8 cellular contexts compared by ENCODE assay signal in genomic region chr7:77759294-77759889, GRCh38. TPM values are rescaled to one million over a fixed set of nuclear protein-coding genes. Genes with fewer than 3 reads are reported as not detected.
DNase-seq lines count a peak whose midpoint lies in the region; ATAC-seq, FAIRE-seq and TF ChIP-seq lines count a peak whose summit lies in the region.

No MANE protein-coding gene starts in this region.

- H2AFZ ChIP-seq in astrocyte (ENCODE audit: low read depth, low read length) (no peak overlapping the region), hepatocyte (no peak overlapping the region)

- H4K20me1 ChIP-seq in astrocyte (ENCODE audit: insufficient read depth, low read length): peaks cover 21% of the 10 kb centered on the region
- H4K20me1 ChIP-seq in hepatocyte (ENCODE audit: insufficient read depth, poor library complexity, severe bottlenecking): peaks cover 10% of the 10 kb centered on the region

- H3K4me3 Mint-ChIP-seq in T-helper 2 cell treated with Interferon-gamma antibody and Interleukin-4, amounts not matched to agents 5 μg/mL and 100 μg/mL, for 36 hours: no peak overlapping the region
- no peak overlapping the region for H3K4me3 Mint-ChIP-seq in astrocyte (ENCODE audit: unreplicated experiment)

- H3K4me2 ChIP-seq in astrocyte (ENCODE audit: low read length): no peak overlapping the region
- H3K4me2 ChIP-seq in hepatocyte: no peak overlapping the region
- H3K4me2 ChIP-seq in skeletal muscle satellite cell (ENCODE audit: low read length): peak overlapping the region; percentile 61

- H3K9me3 Mint-ChIP-seq in T-helper 2 cell treated with Interferon-gamma antibody and Interleukin-4, amounts not matched to agents 5 μg/mL and 100 μg/mL, for 36 hours: no peaks in the 10 kb centered on the region
- no peaks in the 10 kb centered on the region for H3K9me3 Mint-ChIP-seq in astrocyte (ENCODE audit: unreplicated experiment)

- 18% methylated on average over 3 of the region's 3 CpGs for WGBS in hepatocyte (ENCODE audit: low lambda C conversion rate, missing lambda C conversion rate)

- H3K27me3 Mint-ChIP-seq in T-helper 2 cell treated with Interferon-gamma antibody and Interleukin-4, amounts not matched to agents 5 μg/mL and 100 μg/mL, for 36 hours (ENCODE audit: low read depth): no peaks in the 10 kb centered on the region
- H3K27me3 Mint-ChIP-seq in astrocyte (ENCODE audit: low read depth, unreplicated experiment): no peaks in the 10 kb centered on the region

- no peak overlapping the region for H3K4me3 ChIP-seq in astrocyte (ENCODE audit: insufficient read depth, low read depth, low read length)
- no peak overlapping the region for H3K4me3 ChIP-seq in hepatocyte
- H3K4me3 ChIP-seq in skeletal muscle satellite cell (ENCODE audit: low read length): no peak overlapping the region

- no peaks in the 10 kb centered on the region for H3K4me1 ChIP-seq in astrocyte (ENCODE audit: insufficient read depth, low read length)
- no peaks in the 10 kb centered on the region for H3K4me1 ChIP-seq in hepatocyte (ENCODE audit: insufficient read depth)
- no peaks in the 10 kb centered on the region for H3K4me1 ChIP-seq in skeletal muscle satellite cell (ENCODE audit: control insufficient read depth, insufficient read depth, low read length)

- no peaks in the 10 kb centered on the region for H3K9me2 ChIP-seq in hepatocyte (replicated peaks; ENCODE audit: insufficient read depth)

- H3K9ac ChIP-seq in astrocyte (ENCODE audit: low read length): no peak overlapping the region
- H3K9ac ChIP-seq in skeletal muscle satellite cell (ENCODE audit: low read depth, low read length): peak overlapping the region; percentile 28

- peaks cover 1% of the 10 kb centered on the region for H3K36me3 Mint-ChIP-seq in T-helper 2 cell treated with Interferon-gamma antibody and Interleukin-4, amounts not matched to agents 5 μg/mL and 100 μg/mL, for 36 hours (ENCODE audit: low read depth)
- no peaks in the 10 kb centered on the region for H3K36me3 Mint-ChIP-seq in astrocyte (ENCODE audit: low read depth, unreplicated experiment)

- TF ChIP-seq CTCF in astrocyte (IDR thresholded peaks at IDR 0.05; ENCODE audit: insufficient read depth, low read depth, low read length) (peak; percentile 94), hepatocyte (IDR thresholded peaks at IDR 0.05; ENCODE audit: poor library complexity) (peak; percentile 79)

- H3K79me2 ChIP-seq in astrocyte (ENCODE audit: insufficient read depth, low read length) (peaks cover 47% of the 10 kb centered on the region), hepatocyte (peaks cover 78% of the 10 kb centered on the region)

- FAIRE-seq in GM12891 (lab: Jason Lieb, UNC): peak; percentile 78
- peak; percentile 92 for FAIRE-seq in astrocyte (lab: Jason Lieb, UNC)

- no peak for TF ChIP-seq POLR2A in GM12891 (IDR thresholded peaks at IDR 0.05; ENCODE audit: low read depth, low read length)

- no peak overlapping the region for H3K27ac Mint-ChIP-seq in T-helper 2 cell treated with Interferon-gamma antibody and Interleukin-4, amounts not matched to agents 5 μg/mL and 100 μg/mL, for 36 hours
- no peak overlapping the region for H3K27ac Mint-ChIP-seq in astrocyte (ENCODE audit: unreplicated experiment)

- H3K36me3 ChIP-seq in astrocyte (ENCODE audit: insufficient read depth, low read length) (no peaks in the 10 kb centered on the region), hepatocyte (replicated peaks; ENCODE audit: insufficient read depth, low read depth) (no peaks in the 10 kb centered on the region), skeletal muscle satellite cell (ENCODE audit: insufficient read depth, low read length) (no peaks in the 10 kb centered on the region)

- H3K27me3 ChIP-seq in astrocyte (ENCODE audit: insufficient read depth, low read length) (no peaks in the 10 kb centered on the region), hepatocyte (no peaks in the 10 kb centered on the region), skeletal muscle satellite cell (ENCODE audit: control insufficient read depth, insufficient read depth, low read length) (no peaks in the 10 kb centered on the region)

- peaks cover 14% of the 10 kb centered on the region for H3K4me1 Mint-ChIP-seq in T-helper 2 cell treated with Interferon-gamma antibody and Interleukin-4, amounts not matched to agents 5 μg/mL and 100 μg/mL, for 36 hours (ENCODE audit: low read depth)
- H3K4me1 Mint-ChIP-seq in astrocyte (ENCODE audit: low read depth, unreplicated experiment): peaks cover 2% of the 10 kb centered on the region

- H3K9me3 ChIP-seq in astrocyte (ENCODE audit: insufficient read depth, low read depth, low read length) (no peaks in the 10 kb centered on the region), hepatocyte (ENCODE audit: low read depth) (no peaks in the 10 kb centered on the region), skeletal muscle satellite cell (replicated peaks; ENCODE audit: low read length) (no peaks in the 10 kb centered on the region)

- H3K27ac ChIP-seq in astrocyte (ENCODE audit: low read depth, low read length) (no peak overlapping the region), hepatocyte (no peak overlapping the region)

- ATAC-seq in HG02870 (IDR thresholded peaks at IDR 0.05; ENCODE audit: unreplicated experiment): no peak

- peak; percentile 76 for DNase-seq in A172 (ENCODE audit: low spot score)
- DNase-seq in GM12891 (ENCODE audit: insufficient read length, low spot score): peak; percentile 8
- peak; percentile 27 for DNase-seq in NCI-H1105 (lab: John Stamatoyannopoulos, UW)
- DNase-seq in T-helper 2 cell treated with Interferon-gamma antibody and Interleukin-4, amounts not matched to agents 5 μg/mL and 100 μg/mL, for 36 hours (ENCODE audit: low spot score): peak; percentile 47
- DNase-seq in astrocyte (ENCODE audit: low read depth): peak; percentile 34
- DNase-seq in hepatocyte (ENCODE audit: low spot score): peak; percentile 79

TF ChIP-seq in GM12891, 5 proteins besides CTCF, POLR2A, EP300 and RAD21:
- TF ChIP-seq PAX5 (IDR thresholded peaks at IDR 0.05; ENCODE audit: insufficient read depth, low read length, severe bottlenecking) (no peak), POU2F2 (IDR thresholded peaks at IDR 0.05; ENCODE audit: low read depth, low read length) (no peak), SPI1 (IDR thresholded peaks at IDR 0.05; ENCODE audit: low read depth, low read length) (no peak), TAF1 (IDR thresholded peaks at IDR 0.05; ENCODE audit: low read depth, low read length) (no peak)
TF ChIP-seq in GM12891: peak in this region for 0.

RNA-seq across cellular contexts. Expression of gene TMEM60, which starts 38.8 kb away (rescaled TPM):
- total RNA-seq in A172 (2014; rRNA removed; shearing (Covaris generic)): 55.6 and 65.4 TPM in 2 replicates
- 18.2 TPM for polyA plus RNA-seq in GM12891 (2012; ENCODE audit: low read depth, missing spikeins)
- total RNA-seq in astrocyte (12.2 and 13.2 TPM in 2 replicates), hepatocyte (19.7 and 24.2 TPM in 2 replicates)
- polyA plus RNA-seq in hepatocyte: 29.2 and 29.9 TPM in 2 replicates
- 9.6 and 16.7 TPM in 2 replicates for total RNA-seq in skeletal muscle satellite cell (2012; rRNA removed)

RNA-seq across cellular contexts. Expression of gene PHTF2, which starts 39.2 kb away (rescaled TPM):
- total RNA-seq in A172 (2014; rRNA removed; shearing (Covaris generic)): 95.4 and 108 TPM in 2 replicates
- 10.7 TPM for polyA plus RNA-seq in GM12891 (2012; ENCODE audit: low read depth, missing spikeins)
- total RNA-seq in astrocyte (27.0 and 36.2 TPM in 2 replicates), hepatocyte (26.9 and 27.1 TPM in 2 replicates)
- polyA plus RNA-seq in hepatocyte: 13.3 and 15.7 TPM in 2 replicates
- 17.3 and 22.8 TPM in 2 replicates for total RNA-seq in skeletal muscle satellite cell (2012; rRNA removed)

Comparison
In these comparisons a context has a peak if more than half of its experiments do, and no peak if none do; other contexts are left out.
1. DNase-seq: peak in every context shown above with its lines; median percentile 79 in hepatocyte; 76 in A172; 47 in T-helper 2 cell treated with Interferon-gamma antibody and Interleukin-4, amounts not matched to agents 5 μg/mL and 100 μg/mL, for 36 hours; 34 in astrocyte; 27 in NCI-H1105; 8 in GM12891.